9 cellular contexts compared by ENCODE assay signal in the genomic region with DNA sequence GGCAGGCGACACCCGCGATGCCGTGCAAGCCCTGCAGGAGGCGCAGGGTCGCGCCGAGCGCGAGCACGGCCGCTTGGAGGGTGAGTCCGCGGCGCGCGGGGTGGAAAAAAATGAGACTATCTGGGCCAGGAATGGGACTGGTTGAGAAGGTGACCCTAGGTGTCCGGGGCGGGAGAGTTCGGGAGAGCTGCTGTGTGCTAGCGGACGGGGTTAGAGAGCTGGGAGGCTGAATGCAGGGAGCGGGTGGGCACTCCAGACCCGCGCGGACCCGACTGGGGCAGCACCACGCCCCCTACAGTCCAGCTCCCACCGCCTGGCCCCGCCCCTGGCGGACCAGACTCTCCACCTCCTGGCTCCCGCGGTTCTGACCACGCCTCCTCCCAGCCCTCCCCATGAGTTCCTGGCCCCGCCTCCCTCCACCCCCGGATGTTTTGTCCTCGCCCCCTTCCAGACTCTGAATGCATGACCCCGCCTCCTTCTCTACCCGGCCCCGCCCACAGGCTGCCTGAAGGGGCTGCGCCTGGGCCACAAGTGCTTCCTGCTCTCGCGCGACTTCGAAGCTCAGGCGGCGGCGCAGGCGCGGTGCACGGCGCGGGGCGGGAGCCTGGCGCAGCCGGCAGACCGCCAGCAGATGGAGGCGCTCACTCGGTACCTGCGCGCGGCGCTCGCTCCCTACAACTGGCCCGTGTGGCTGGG. TPM values are rescaled to one million over a fixed set of nuclear protein-coding genes. Genes with fewer than 3 reads are reported as not detected.
A peak's percentile ranks its signal among the peaks of the same experiment; 100 is the strongest.
DNase-seq lines count a peak whose midpoint lies in the region; ATAC-seq and TF ChIP-seq lines count a peak whose summit lies in the region.
"Had no signal": no experiment of that assay in that cellular context is flagged by ENCODE, and none has a peak within 500 bp of the region (broad histone marks: within the 10 kb centered on the region; RNA-seq: fewer than 3 reads in every experiment).

No MANE protein-coding gene starts in this region.

- H3K9me3 Mint-ChIP-seq in CD4-positive, CD25-positive, alpha-beta regulatory T cell: peaks cover 0 to 15% (median 1%) of the 10 kb centered on the region in 7 donors
- H3K9me3 Mint-ChIP-seq in natural killer cell treated with Interleukin-12 subunit alpha and Interleukin-12 subunit beta and Interleukin-15 and Interleukin-18, amount 100 ng/mL, for 72 hours: no peaks in the 10 kb centered on the region

- H3K27me3 ChIP-seq in CD4-positive, CD25-positive, alpha-beta regulatory T cell (ENCODE audit: control insufficient read depth, insufficient read depth, low read length): peaks cover 4% of the 10 kb centered on the region
- peaks cover 46% of the 10 kb centered on the region for H3K27me3 ChIP-seq in HUES6 (ENCODE audit: control insufficient read depth, insufficient read depth, low read length)

- H3K27me3 Mint-ChIP-seq in CD4-positive, CD25-positive, alpha-beta regulatory T cell: peaks cover 55% of the 10 kb centered on the region
- H3K27me3 Mint-ChIP-seq in natural killer cell treated with Interleukin-12 subunit alpha and Interleukin-12 subunit beta and Interleukin-15 and Interleukin-18, amount 100 ng/mL, for 72 hours: peaks cover 27 to 36% of the 10 kb centered on the region in 2 donors

- H3K9ac ChIP-seq in HUES6 (ENCODE audit: low read length): peak overlapping the region; percentile 92

- no peaks in the 10 kb centered on the region for H3K9me3 ChIP-seq in CD4-positive, CD25-positive, alpha-beta regulatory T cell (ENCODE audit: control insufficient read depth in 2 of 2, low read length in 2 of 2)
- no peaks in the 10 kb centered on the region for H3K9me3 ChIP-seq in HUES6 (ENCODE audit: control insufficient read depth, insufficient read depth, low read depth, low read length)

- H3K27ac Mint-ChIP-seq in CD4-positive, CD25-positive, alpha-beta regulatory T cell: no peak overlapping the region
- H3K27ac Mint-ChIP-seq in natural killer cell treated with Interleukin-12 subunit alpha and Interleukin-12 subunit beta and Interleukin-15 and Interleukin-18, amount 100 ng/mL, for 72 hours: peak overlapping the region; percentile 39 to 58

- ATAC-seq in CD4-positive, CD25-positive, alpha-beta regulatory T cell (ENCODE audit: low read depth in 2 of 2): peak; percentile 78 to 80
- ATAC-seq in GM19468 (IDR thresholded peaks at IDR 0.05; ENCODE audit: extremely low read depth, unreplicated experiment): peak; percentile 39
- ATAC-seq in natural killer cell treated with Interleukin-12 subunit alpha and Interleukin-12 subunit beta and Interleukin-15 and Interleukin-18, amount 100 ng/mL, for 72 hours: peak; percentile 93 to 95

- peaks cover 19% of the 10 kb centered on the region for H3K4me1 ChIP-seq in CD4-positive, CD25-positive, alpha-beta regulatory T cell (ENCODE audit: control insufficient read depth, insufficient read depth, low read length, poor library complexity, severe bottlenecking)
- peaks cover 35% of the 10 kb centered on the region for H3K4me1 ChIP-seq in HUES6 (ENCODE audit: control insufficient read depth, insufficient read depth, low read length)

- peak; percentile 65 to 93 (median 85) for DNase-seq in CD4-positive, CD25-positive, alpha-beta regulatory T cell
- DNase-seq in RPMI7951 (ENCODE audit: low read depth) (peak; percentile 98), fibroblast of pulmonary artery (ENCODE audit: low read depth) (peak; percentile 100)
- DNase-seq in activated T-helper 9 cell treated with anti-CD3 and anti-CD28 coated beads, Interleukin-2, amount 50 U/mL, for 16 hours (ENCODE audit: low read depth): peak; percentile 65
- peak; percentile 99 for DNase-seq in natural killer cell treated with Interleukin-12 subunit alpha and Interleukin-12 subunit beta and Interleukin-15 and Interleukin-18, amount 100 ng/mL, for 72 hours (ENCODE audit: low spot score)
- peak; percentile 92 to 95 (median 94) for DNase-seq in stimulated activated naive CD4-positive, alpha-beta T cell (lab: John Stamatoyannopoulos, UW)

- no peak overlapping the region for H3K4me3 ChIP-seq in CD4-positive, CD25-positive, alpha-beta regulatory T cell (ENCODE audit: low read depth, low read length)
- H3K4me3 ChIP-seq in HUES6 (ENCODE audit: low read depth, low read length) (peak overlapping the region; percentile 90), fibroblast of pulmonary artery (replicated peaks; ENCODE audit: low read depth, low read length) (peak overlapping the region; percentile 72)

- H3K36me3 ChIP-seq in CD4-positive, CD25-positive, alpha-beta regulatory T cell (ENCODE audit: control insufficient read depth, insufficient read depth, low read length): no peaks in the 10 kb centered on the region
- no peaks in the 10 kb centered on the region for H3K36me3 ChIP-seq in HUES6 (ENCODE audit: control insufficient read depth, insufficient read depth, low read length)

- peaks cover 0 to 39% (median 5%) of the 10 kb centered on the region in 4 donors for H3K4me1 Mint-ChIP-seq in CD4-positive, CD25-positive, alpha-beta regulatory T cell
- H3K4me1 Mint-ChIP-seq in natural killer cell treated with Interleukin-12 subunit alpha and Interleukin-12 subunit beta and Interleukin-15 and Interleukin-18, amount 100 ng/mL, for 72 hours (ENCODE audit: low read depth in 2 of 2): peaks cover 16 to 24% of the 10 kb centered on the region in 2 donors

- peak overlapping the region; percentile 27 to 83 (median 75) for H3K4me3 Mint-ChIP-seq in CD4-positive, CD25-positive, alpha-beta regulatory T cell
- H3K4me3 Mint-ChIP-seq in natural killer cell treated with Interleukin-12 subunit alpha and Interleukin-12 subunit beta and Interleukin-15 and Interleukin-18, amount 100 ng/mL, for 72 hours: peak overlapping the region; percentile 79

- peak; percentile 45 for TF ChIP-seq CTCF in fibroblast of pulmonary artery (IDR thresholded peaks at IDR 0.05; ENCODE audit: low read length, missing control alignments)

- H3K36me3 Mint-ChIP-seq in CD4-positive, CD25-positive, alpha-beta regulatory T cell: no peaks in the 10 kb centered on the region
- H3K36me3 Mint-ChIP-seq in natural killer cell treated with Interleukin-12 subunit alpha and Interleukin-12 subunit beta and Interleukin-15 and Interleukin-18, amount 100 ng/mL, for 72 hours: no peaks in the 10 kb centered on the region

- H3K27ac ChIP-seq in CD4-positive, CD25-positive, alpha-beta regulatory T cell (ENCODE audit: insufficient read depth, low read length, poor library complexity, severe bottlenecking): no peak overlapping the region
- peak overlapping the region; percentile 63; the same call in 1 of the 2 replicates for H3K27ac ChIP-seq in HUES6 (ENCODE audit: low read depth, low read length)

RNA-seq across cellular contexts. Expression of a gene that starts 1.5 kb away (rescaled TPM):
- 0.74 TPM for total RNA-seq in CD4-positive, CD25-positive, alpha-beta regulatory T cell
- polyA plus RNA-seq in CD4-positive, CD25-positive, alpha-beta regulatory T cell: 1 to 10 TPM in 1 of 4 donors, under 1 TPM in 3; 0.22 to 1.2 (median 0.57) TPM
- 149 and 186 TPM in 2 replicates for total RNA-seq in RPMI7951 (2014; rRNA removed; shearing (Covaris generic))
- 1 to 10 TPM; 1.1 to 1.2 TPM for total RNA-seq in natural killer cell treated with Interleukin-12 subunit alpha and Interleukin-12 subunit beta and Interleukin-15 and Interleukin-18, amount 100 ng/mL, for 72 hours

RNA-seq across cellular contexts. Expression of a gene that starts 5.1 kb away (rescaled TPM):
- not detected for total RNA-seq in CD4-positive, CD25-positive, alpha-beta regulatory T cell
- not detected for polyA plus RNA-seq in CD4-positive, CD25-positive, alpha-beta regulatory T cell
- 3.9 and 4.9 TPM in 2 replicates for total RNA-seq in RPMI7951 (2014; rRNA removed; shearing (Covaris generic))
- not detected for total RNA-seq in natural killer cell treated with Interleukin-12 subunit alpha and Interleukin-12 subunit beta and Interleukin-15 and Interleukin-18, amount 100 ng/mL, for 72 hours

RNA-seq across cellular contexts. Expression of a gene that starts 45.6 kb away (rescaled TPM):
- total RNA-seq in CD4-positive, CD25-positive, alpha-beta regulatory T cell: not detected
- polyA plus RNA-seq in CD4-positive, CD25-positive, alpha-beta regulatory T cell: not detected
- total RNA-seq in RPMI7951 (2014; rRNA removed; shearing (Covaris generic)): not detected in 2 replicates
- total RNA-seq in natural killer cell treated with Interleukin-12 subunit alpha and Interleukin-12 subunit beta and Interleukin-15 and Interleukin-18, amount 100 ng/mL, for 72 hours: not detected
- total RNA-seq: subcutaneous adipose tissue had no signal

Comparison
In these comparisons a context has a peak if more than half of its experiments do, and no peak if none do; other contexts are left out.
1. ATAC-seq: peak in every context shown above with its lines; median percentile 94 in natural killer cell treated with Interleukin-12 subunit alpha and Interleukin-12 subunit beta and Interleukin-15 and Interleukin-18, amount 100 ng/mL, for 72 hours; 79 in CD4-positive, CD25-positive, alpha-beta regulatory T cell; 39 in GM19468.
2. H3K27ac Mint-ChIP-seq: peak in natural killer cell treated with Interleukin-12 subunit alpha and Interleukin-12 subunit beta and Interleukin-15 and Interleukin-18, amount 100 ng/mL, for 72 hours (2 of 2); none in CD4-positive, CD25-positive, alpha-beta regulatory T cell (0 of 3).
3. RNA of a gene that starts 1.5 kb away (total RNA-seq): 149 to 186 TPM in RPMI7951; 1.1 to 1.2 TPM in natural killer cell treated with Interleukin-12 subunit alpha and Interleukin-12 subunit beta and Interleukin-15 and Interleukin-18, amount 100 ng/mL, for 72 hours and 0.74 TPM in CD4-positive, CD25-positive, alpha-beta regulatory T cell (single experiment); every median in the first group is over 10 times any median in the second.
4. Peak in every context shown above with its lines, with median percentiles within 50 percentile points of each other: DNase-seq.